In the genomic region with DNA sequence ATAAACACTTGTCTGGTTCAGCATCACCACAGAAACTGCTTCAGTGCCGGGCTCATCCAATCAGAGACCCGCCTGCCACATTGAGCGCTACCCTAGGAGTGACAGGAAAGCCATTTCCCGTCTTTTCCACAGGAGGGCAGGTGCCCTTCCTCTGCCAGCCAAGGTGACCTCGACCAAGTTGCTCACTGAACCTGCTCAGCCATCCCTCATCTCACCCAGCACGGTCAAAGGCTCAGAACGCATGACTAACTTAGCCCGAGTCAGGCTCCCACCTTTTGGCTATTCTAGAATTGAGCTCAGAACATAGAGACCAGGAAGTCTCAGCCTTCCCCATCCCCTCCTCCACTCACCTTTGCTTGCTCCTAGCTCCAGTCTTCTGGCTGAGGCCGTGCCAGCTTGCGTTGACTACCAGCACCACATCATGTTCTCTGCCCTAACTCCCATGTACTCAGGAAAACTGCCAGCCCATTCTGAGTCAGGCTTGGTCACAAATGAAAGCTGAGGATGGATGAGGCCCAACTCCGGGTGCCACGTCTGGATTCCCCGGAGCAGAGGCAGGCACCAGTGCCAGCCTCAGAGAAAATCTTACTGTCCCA, we compare ENCODE assay signal across 8 cellular contexts. TPM values are rescaled to one million over a fixed set of nuclear protein-coding genes. Genes with fewer than 3 reads are reported as not detected.
DNase-seq lines count a peak whose midpoint lies in the region; ATAC-seq, FAIRE-seq and TF ChIP-seq lines count a peak whose summit lies in the region.

No MANE protein-coding gene starts in this region.

- no peak for ATAC-seq in HG03469 (IDR thresholded peaks at IDR 0.05; ENCODE audit: unreplicated experiment)
- ATAC-seq in GM18873 (IDR thresholded peaks at IDR 0.05; ENCODE audit: low FRiP score, unreplicated experiment), result no peak

- DNase-seq in SIG-M5 treated with dmso at 0.1 percent for 504 hours (lab: John Stamatoyannopoulos, UW; ENCODE audit: unreplicated experiment) (peak; percentile 32), SIG-M5 (lab: John Stamatoyannopoulos, UW) (no peak), RKO (ENCODE audit: low spot score) (peak; percentile 63), foreskin fibroblast (peak; percentile 50 to 74), small intestine (peak; percentile 39), mesenteric fat pad (ENCODE audit: low spot score) (no peak)

- no peak for TF ChIP-seq CTCF in foreskin fibroblast (IDR thresholded peaks at IDR 0.05; ENCODE audit: low read depth, low read length)

- no peak for FAIRE-seq in small intestine (lab: Jason Lieb, UNC)

- H3K4me3 ChIP-seq in foreskin fibroblast (ENCODE audit: low read depth in 1 of 2, low read length in 2 of 2) (no peak overlapping the region), small intestine (ENCODE audit: low read depth in 1 of 2, low read length in 2 of 2) (no peak overlapping the region)

- no peak overlapping the region for H3K27ac ChIP-seq in small intestine (ENCODE audit: low read depth in 1 of 2, low read length in 1 of 2)

- no peaks in the 10 kb centered on the region for H3K27me3 ChIP-seq in small intestine (ENCODE audit: control insufficient read depth in 2 of 2, insufficient read depth in 2 of 2, low read length in 2 of 2)

- H3K36me3 ChIP-seq in small intestine (ENCODE audit: control insufficient read depth in 2 of 2, insufficient read depth in 2 of 2, low read length in 2 of 2), result peaks cover under 1 to 6% of the 10 kb centered on the region in 2 donors

- no peaks in the 10 kb centered on the region for H3K9me3 ChIP-seq in small intestine (ENCODE audit: control insufficient read depth, low read depth)

- 40 to 58% (median 45%) methylated on average over 13 of the region's 13 CpGs for WGBS in small intestine, 3 donors

- H3K4me1 ChIP-seq in small intestine (ENCODE audit: control insufficient read depth in 2 of 2, insufficient read depth in 1 of 2, low read depth in 1 of 2, low read length in 1 of 2), result no peaks in the 10 kb centered on the region

RNA-seq across cellular contexts. Expression of gene MRPS23, which starts 15.6 kb away (rescaled TPM):
- polyA plus RNA-seq in small intestine, result 10 to 100 TPM; 15.4 to 49.8 (median 15.9) TPM
- total RNA-seq in mesenteric fat pad, result 31.9 TPM

Comparison
In these comparisons a context has a peak if more than half of its experiments do, and no peak if none do; other contexts are left out.
1. DNase-seq: peak in SIG-M5 treated with dmso at 0.1 percent for 504 hours (single experiment), RKO (single experiment), foreskin fibroblast (2 of 2) and small intestine (single experiment); none in SIG-M5 (single experiment) and mesenteric fat pad (single experiment).